In genomic region chr4:55546633-55547460, GRCh38 we compare ENCODE assay signal across 1 cellular context.
TF ChIP-seq lines count a peak whose summit lies in the region.

A gene with protein sequence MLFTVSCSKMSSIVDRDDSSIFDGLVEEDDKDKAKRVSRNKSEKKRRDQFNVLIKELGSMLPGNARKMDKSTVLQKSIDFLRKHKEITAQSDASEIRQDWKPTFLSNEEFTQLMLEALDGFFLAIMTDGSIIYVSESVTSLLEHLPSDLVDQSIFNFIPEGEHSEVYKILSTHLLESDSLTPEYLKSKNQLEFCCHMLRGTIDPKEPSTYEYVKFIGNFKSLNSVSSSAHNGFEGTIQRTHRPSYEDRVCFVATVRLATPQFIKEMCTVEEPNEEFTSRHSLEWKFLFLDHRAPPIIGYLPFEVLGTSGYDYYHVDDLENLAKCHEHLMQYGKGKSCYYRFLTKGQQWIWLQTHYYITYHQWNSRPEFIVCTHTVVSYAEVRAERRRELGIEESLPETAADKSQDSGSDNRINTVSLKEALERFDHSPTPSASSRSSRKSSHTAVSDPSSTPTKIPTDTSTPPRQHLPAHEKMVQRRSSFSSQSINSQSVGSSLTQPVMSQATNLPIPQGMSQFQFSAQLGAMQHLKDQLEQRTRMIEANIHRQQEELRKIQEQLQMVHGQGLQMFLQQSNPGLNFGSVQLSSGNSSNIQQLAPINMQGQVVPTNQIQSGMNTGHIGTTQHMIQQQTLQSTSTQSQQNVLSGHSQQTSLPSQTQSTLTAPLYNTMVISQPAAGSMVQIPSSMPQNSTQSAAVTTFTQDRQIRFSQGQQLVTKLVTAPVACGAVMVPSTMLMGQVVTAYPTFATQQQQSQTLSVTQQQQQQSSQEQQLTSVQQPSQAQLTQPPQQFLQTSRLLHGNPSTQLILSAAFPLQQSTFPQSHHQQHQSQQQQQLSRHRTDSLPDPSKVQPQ (minus strand): TSS chr4:55546909. CDS start chr4:55482785, 64,124 bp downstream.

TF ChIP-seq in K562, 482 proteins besides CTCF, POLR2A, EP300 and RAD21 (continued from another document and continues in another):
- TF ChIP-seq TOE1 (IDR thresholded peaks at IDR 0.05; ENCODE audit: borderline replicate concordance) (no peak), TOE1 (CRISPR knock-in tag; IDR thresholded peaks at IDR 0.05; ENCODE audit: borderline replicate concordance, low read depth) (no peak), MTA1 (IDR thresholded peaks at IDR 0.05; ENCODE audit: borderline replicate concordance) (no peak), CEBPZ (IDR thresholded peaks at IDR 0.05; ENCODE audit: borderline replicate concordance, low read depth, low read length) (no peak), CC2D1A (IDR thresholded peaks at IDR 0.05) (no peak), SNIP1 (IDR thresholded peaks at IDR 0.05; ENCODE audit: low read depth) (0 out of 2 replicates have a peak, but pooled peaks have one; percentile 50), ZBTB1 (CRISPR knock-in tag; IDR thresholded peaks at IDR 0.05; ENCODE audit: borderline replicate concordance, low read depth) (no peak), MCM3 (IDR thresholded peaks at IDR 0.05) (no peak), BCOR (IDR thresholded peaks at IDR 0.05) (0 out of 2 replicates have a peak, but pooled peaks have one; percentile 41), SIN3B (IDR thresholded peaks at IDR 0.05; ENCODE audit: low read depth) (no peak), ZNF347 (CRISPR knock-in tag; IDR thresholded peaks at IDR 0.05; ENCODE audit: low read depth) (no peak), RCOR1 (IDR thresholded peaks at IDR 0.05; ENCODE audit: borderline replicate concordance in 1 of 2, low read depth in 2 of 2, low read length in 2 of 2) (peak; percentile 84 to 96), SMARCE1 (IDR thresholded peaks at IDR 0.05) (no peak), SRSF1 (IDR thresholded peaks at IDR 0.05; ENCODE audit: low read depth, low read length) (0 out of 2 replicates have a peak, but pooled peaks have one; percentile 53), FUS (optimal IDR thresholded peaks at IDR 0.05; ENCODE audit: low read depth, low read length) (peak; percentile 46), THAP12 (CRISPR knock-in tag; IDR thresholded peaks at IDR 0.05) (no peak), BRD4 (IDR thresholded peaks at IDR 0.05) (no peak), U2AF2 (optimal IDR thresholded peaks at IDR 0.05; ENCODE audit: low read depth, low read length) (no peak), TBP (optimal IDR thresholded peaks at IDR 0.05; ENCODE audit: low read depth, low read length) (peak; percentile 79), ZNF311 (CRISPR knock-in tag; IDR thresholded peaks at IDR 0.05) (no peak), MBD1 (CRISPR knock-in tag; IDR thresholded peaks at IDR 0.05) (no peak), CEBPG (CRISPR knock-in tag; IDR thresholded peaks at IDR 0.05) (no peak; the same call in 1 of the 2 replicates), CEBPG (tag; conservative IDR thresholded peaks at IDR 0.05 in 1 of 2, IDR thresholded peaks at IDR 0.05 in 1 of 2) (no peak), NCOR1 (IDR thresholded peaks at IDR 0.05) (no peak), DPF2 (IDR thresholded peaks at IDR 0.05) (no peak), SMAD2 (IDR thresholded peaks at IDR 0.05; ENCODE audit: low read depth, low read length) (no peak), POLR2AphosphoS2 (IDR thresholded peaks at IDR 0.05; ENCODE audit: low read length) (no peak), ZNF133 (CRISPR knock-in tag; IDR thresholded peaks at IDR 0.05) (no peak), POLR2H (tag; IDR thresholded peaks at IDR 0.05; ENCODE audit: low read depth) (peak; percentile 39; the same call in 1 of the 2 replicates), STAT5A (IDR thresholded peaks at IDR 0.05; ENCODE audit: borderline replicate concordance, low read length) (no peak), NR1H2 (CRISPR knock-in tag; IDR thresholded peaks at IDR 0.05) (no peak), BCL6 (CRISPR knock-in tag; IDR thresholded peaks at IDR 0.05) (no peak), HDAC3 (IDR thresholded peaks at IDR 0.05; ENCODE audit: borderline replicate concordance, partially characterized antibody) (no peak), CSDE1 (IDR thresholded peaks at IDR 0.05) (no peak), ZNF3 (CRISPR knock-in tag; IDR thresholded peaks at IDR 0.05) (no peak), KLF16 (IDR thresholded peaks at IDR 0.05) (no peak), CBFB (CRISPR knock-in tag; IDR thresholded peaks at IDR 0.05) (no peak), DACH1 (IDR thresholded peaks at IDR 0.05; ENCODE audit: partially characterized antibody) (no peak), ARID3A (IDR thresholded peaks at IDR 0.05; ENCODE audit: borderline replicate concordance, low read depth, low read length) (no peak), RFX5 (IDR thresholded peaks at IDR 0.05; ENCODE audit: low read depth, low read length) (no peak), HMG20B (CRISPR knock-in tag; IDR thresholded peaks at IDR 0.05) (no peak), ELF2 (CRISPR knock-in tag; IDR thresholded peaks at IDR 0.05) (no peak), ELF1 (tag; IDR thresholded peaks at IDR 0.05) (no peak), EWSR1 (IDR thresholded peaks at IDR 0.05; ENCODE audit: borderline replicate concordance, low read depth, partially characterized antibody) (no peak), MAZ (CRISPR knock-in tag; conservative IDR thresholded peaks at IDR 0.05 in 1 of 2, IDR thresholded peaks at IDR 0.05 in 1 of 2) (peak; percentile 90 to 92), MCM2 (IDR thresholded peaks at IDR 0.05; ENCODE audit: low read depth) (no peak), LEF1 (IDR thresholded peaks at IDR 0.05) (no peak), NFRKB (IDR thresholded peaks at IDR 0.05; ENCODE audit: low read depth) (no peak), IFI16 (CRISPR knock-in tag; IDR thresholded peaks at IDR 0.05) (no peak)
- TF ChIP-seq, protein P1, sequence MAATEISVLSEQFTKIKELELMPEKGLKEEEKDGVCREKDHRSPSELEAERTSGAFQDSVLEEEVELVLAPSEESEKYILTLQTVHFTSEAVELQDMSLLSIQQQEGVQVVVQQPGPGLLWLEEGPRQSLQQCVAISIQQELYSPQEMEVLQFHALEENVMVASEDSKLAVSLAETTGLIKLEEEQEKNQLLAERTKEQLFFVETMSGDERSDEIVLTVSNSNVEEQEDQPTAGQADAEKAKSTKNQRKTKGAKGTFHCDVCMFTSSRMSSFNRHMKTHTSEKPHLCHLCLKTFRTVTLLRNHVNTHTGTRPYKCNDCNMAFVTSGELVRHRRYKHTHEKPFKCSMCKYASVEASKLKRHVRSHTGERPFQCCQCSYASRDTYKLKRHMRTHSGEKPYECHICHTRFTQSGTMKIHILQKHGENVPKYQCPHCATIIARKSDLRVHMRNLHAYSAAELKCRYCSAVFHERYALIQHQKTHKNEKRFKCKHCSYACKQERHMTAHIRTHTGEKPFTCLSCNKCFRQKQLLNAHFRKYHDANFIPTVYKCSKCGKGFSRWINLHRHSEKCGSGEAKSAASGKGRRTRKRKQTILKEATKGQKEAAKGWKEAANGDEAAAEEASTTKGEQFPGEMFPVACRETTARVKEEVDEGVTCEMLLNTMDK (IDR thresholded peaks at IDR 0.05; ENCODE audit: borderline replicate concordance, insufficient read depth, low read depth, low read length, poor library complexity, severe bottlenecking) = peak; percentile 95
- TF ChIP-seq, protein P2, sequence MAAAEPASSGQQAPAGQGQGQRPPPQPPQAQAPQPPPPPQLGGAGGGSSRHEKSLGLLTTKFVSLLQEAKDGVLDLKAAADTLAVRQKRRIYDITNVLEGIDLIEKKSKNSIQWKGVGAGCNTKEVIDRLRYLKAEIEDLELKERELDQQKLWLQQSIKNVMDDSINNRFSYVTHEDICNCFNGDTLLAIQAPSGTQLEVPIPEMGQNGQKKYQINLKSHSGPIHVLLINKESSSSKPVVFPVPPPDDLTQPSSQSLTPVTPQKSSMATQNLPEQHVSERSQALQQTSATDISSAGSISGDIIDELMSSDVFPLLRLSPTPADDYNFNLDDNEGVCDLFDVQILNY (CRISPR knock-in tag; IDR thresholded peaks at IDR 0.05) = no peak
- TF ChIP-seq, protein P3, sequence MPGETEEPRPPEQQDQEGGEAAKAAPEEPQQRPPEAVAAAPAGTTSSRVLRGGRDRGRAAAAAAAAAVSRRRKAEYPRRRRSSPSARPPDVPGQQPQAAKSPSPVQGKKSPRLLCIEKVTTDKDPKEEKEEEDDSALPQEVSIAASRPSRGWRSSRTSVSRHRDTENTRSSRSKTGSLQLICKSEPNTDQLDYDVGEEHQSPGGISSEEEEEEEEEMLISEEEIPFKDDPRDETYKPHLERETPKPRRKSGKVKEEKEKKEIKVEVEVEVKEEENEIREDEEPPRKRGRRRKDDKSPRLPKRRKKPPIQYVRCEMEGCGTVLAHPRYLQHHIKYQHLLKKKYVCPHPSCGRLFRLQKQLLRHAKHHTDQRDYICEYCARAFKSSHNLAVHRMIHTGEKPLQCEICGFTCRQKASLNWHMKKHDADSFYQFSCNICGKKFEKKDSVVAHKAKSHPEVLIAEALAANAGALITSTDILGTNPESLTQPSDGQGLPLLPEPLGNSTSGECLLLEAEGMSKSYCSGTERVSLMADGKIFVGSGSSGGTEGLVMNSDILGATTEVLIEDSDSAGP (CRISPR knock-in tag; IDR thresholded peaks at IDR 0.05) = no peak
- TF ChIP-seq, protein P4, sequence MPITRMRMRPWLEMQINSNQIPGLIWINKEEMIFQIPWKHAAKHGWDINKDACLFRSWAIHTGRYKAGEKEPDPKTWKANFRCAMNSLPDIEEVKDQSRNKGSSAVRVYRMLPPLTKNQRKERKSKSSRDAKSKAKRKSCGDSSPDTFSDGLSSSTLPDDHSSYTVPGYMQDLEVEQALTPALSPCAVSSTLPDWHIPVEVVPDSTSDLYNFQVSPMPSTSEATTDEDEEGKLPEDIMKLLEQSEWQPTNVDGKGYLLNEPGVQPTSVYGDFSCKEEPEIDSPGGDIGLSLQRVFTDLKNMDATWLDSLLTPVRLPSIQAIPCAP (CRISPR knock-in tag; IDR thresholded peaks at IDR 0.05; ENCODE audit: borderline replicate concordance) = no peak
